In the genomic region with DNA sequence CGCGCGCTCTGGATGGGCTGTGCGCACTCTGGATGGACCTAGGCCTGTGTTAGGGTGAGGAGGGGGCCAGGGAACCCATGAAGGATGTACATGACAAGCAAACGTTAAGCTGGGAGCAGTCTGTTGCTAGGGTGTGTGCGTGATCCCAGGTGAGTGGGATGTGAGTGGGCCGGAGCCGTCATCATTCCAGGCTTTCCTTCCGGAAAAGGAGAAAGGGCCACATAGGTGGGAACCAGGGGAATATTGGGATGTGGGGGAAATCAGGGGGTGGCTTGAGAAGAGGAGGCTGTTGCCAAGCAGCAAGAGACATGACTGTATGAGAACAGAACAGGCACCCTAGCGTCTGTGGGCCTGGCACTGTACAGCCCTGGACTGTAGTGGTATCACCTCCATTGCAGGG, we compare ENCODE assay signal across 26 cellular contexts. TPM values are rescaled to one million over a fixed set of nuclear protein-coding genes. Genes with fewer than 3 reads are reported as not detected.
DNase-seq lines count a peak whose midpoint lies in the region; ATAC-seq and TF ChIP-seq lines count a peak whose summit lies in the region.
"Had no signal": no experiment of that assay in that cellular context is flagged by ENCODE, and none has a peak within 500 bp of the region (broad histone marks: within the 10 kb centered on the region; RNA-seq: fewer than 3 reads in every experiment).

No MANE protein-coding gene starts in this region.

- TF ChIP-seq POLR2A in stomach (IDR thresholded peaks at IDR 0.05) (no peak), spleen (IDR thresholded peaks at IDR 0.05) (no peak), gastrocnemius medialis (IDR thresholded peaks at IDR 0.05) (no peak)

- no peaks in the 10 kb centered on the region for H3K9me3 ChIP-seq in stomach
- no peaks in the 10 kb centered on the region for H3K9me3 ChIP-seq in spleen
- H3K9me3 ChIP-seq in gastrocnemius medialis = no peaks in the 10 kb centered on the region
- H3K9me3 ChIP-seq: BLaER1, SJCRH30 had no signal

- peaks cover 5% of the 10 kb centered on the region for H3K27me3 Mint-ChIP-seq in dendritic cell treated with granulocyte-macrophage colony-stimulating factor and Interleukin-4, amounts not matched to agents 40 ng/mL and 50 ng/mL, for 4 days

- no peak overlapping the region for H2AK5ac ChIP-seq in mesendoderm (ENCODE audit: low read length)

- WGBS in mesendoderm (ENCODE audit: extremely low coverage, insufficient coverage, low lambda C conversion rate) = no CpG with 5 or more reads among the region's 10 CpGs
- 87 to 95% (median 89%) methylated on average over 10 of the region's 10 CpGs for whole genome bisulfite sequencing in stomach, 5 donors
- 94 to 98% (median 95%) methylated on average over 10 of the region's 10 CpGs for WGBS in spleen, 5 donors

- no peak overlapping the region for H3K56ac ChIP-seq in mesendoderm (ENCODE audit: low read length)

- H3K27ac Mint-ChIP-seq in dendritic cell treated with granulocyte-macrophage colony-stimulating factor and Interleukin-4, amounts not matched to agents 40 ng/mL and 50 ng/mL, for 4 days = peak overlapping the region; percentile 21
- H3K27ac Mint-ChIP-seq: CD4-positive, CD25-positive, alpha-beta regulatory T cell had no signal

- H3K4me3 Mint-ChIP-seq in dendritic cell treated with granulocyte-macrophage colony-stimulating factor and Interleukin-4, amounts not matched to agents 40 ng/mL and 50 ng/mL, for 4 days = no peak overlapping the region
- H3K4me3 Mint-ChIP-seq: CD4-positive, CD25-positive, alpha-beta regulatory T cell had no signal

- TF ChIP-seq CTCF in RWPE1 (conservative IDR thresholded peaks at IDR 0.05; ENCODE audit: low read depth) (no peak), stomach (IDR thresholded peaks at IDR 0.05) (no peak), spleen (IDR thresholded peaks at IDR 0.05 in 8 of 11, conservative IDR thresholded peaks at IDR 0.05 in 3 of 11) (no peak), gastrocnemius medialis (IDR thresholded peaks at IDR 0.05 in 4 of 5, conservative IDR thresholded peaks at IDR 0.05 in 1 of 5) (no peak)

- no peaks in the 10 kb centered on the region for H3K79me1 ChIP-seq in mesendoderm (ENCODE audit: low read length)

- no peak for DNase-seq in RWPE1 (ENCODE audit: low spot score)
- DNase-seq in mesendoderm = no peak
- DNase-seq in stomach = no peak
- DNase-seq in spleen = no peak
- DNase-seq in COLO829 (ENCODE audit: low spot score) = no peak
- no peak for DNase-seq in gastrocnemius medialis
- DNase-seq: CD4-positive, CD25-positive, alpha-beta regulatory T cell; DMS79; EL; GDM1; Kasumi-1; MV-4-11; NCI-H1105 treated with DMSO at 0.1 percent for 48 hours; NCI-H1930; NCI-H2107; NCI-H446; NCI-H524 treated with DMSO at 0.1 percent for 48 hours; NCI-H774; PC-3; SJCRH30 had no signal

- H3K4me3 ChIP-seq in mesendoderm (ENCODE audit: low read length) (no peak overlapping the region), stomach (no peak overlapping the region), spleen (no peak overlapping the region), gastrocnemius medialis (no peak overlapping the region)
- H3K4me3 ChIP-seq: BLaER1, GM12878, SJCRH30 had no signal

- H3K18ac ChIP-seq in mesendoderm (ENCODE audit: low read length) = no peak overlapping the region

- H3K4ac ChIP-seq in mesendoderm (ENCODE audit: low read depth, low read length) = no peak overlapping the region

- peaks cover 38% of the 10 kb centered on the region for H3K4me1 Mint-ChIP-seq in dendritic cell treated with granulocyte-macrophage colony-stimulating factor and Interleukin-4, amounts not matched to agents 40 ng/mL and 50 ng/mL, for 4 days (ENCODE audit: low read depth)
- H3K4me1 Mint-ChIP-seq: CD4-positive, CD25-positive, alpha-beta regulatory T cell had no signal

- no peak overlapping the region for H2BK5ac ChIP-seq in mesendoderm (ENCODE audit: low read length)

- intact Hi-C loops in dendritic cell treated with granulocyte-macrophage colony-stimulating factor and Interleukin-4, amounts not matched to agents 40 ng/mL and 50 ng/mL, for 4 days (cut with micrococcal nuclease) = no loop called here
- intact Hi-C loops in stomach (cut with DNase I; ENCODE audit: low total_unique reads) (no loop called here), spleen (cut with DNase I; ENCODE audit: low total_unique reads) (no loop called here), gastrocnemius medialis (cut with DNase I; ENCODE audit: low total_unique reads) (no loop called here)

- no peak overlapping the region for H3K9ac ChIP-seq in mesendoderm (ENCODE audit: low read length)
- H3K9ac ChIP-seq: BLaER1 had no signal

- H4K8ac ChIP-seq in mesendoderm (ENCODE audit: low read depth, low read length) = no peak overlapping the region

- H3K27ac ChIP-seq in RWPE1 (0 out of 2 replicates have a peak overlapping the region, but pooled peaks have one; percentile 0), mesendoderm (ENCODE audit: low read depth, low read length) (no peak overlapping the region), stomach (peak overlapping the region; percentile 73 to 93 (median 74)), spleen (no peak overlapping the region), gastrocnemius medialis (no peak overlapping the region)
- H3K27ac ChIP-seq: BLaER1, SJCRH30 had no signal

- no peaks in the 10 kb centered on the region for H3K79me2 ChIP-seq in mesendoderm (ENCODE audit: control insufficient read depth, insufficient read depth, low read length)

- peak overlapping the region; percentile 45 for H3K23ac ChIP-seq in mesendoderm (ENCODE audit: low read length)

- no peak for TF ChIP-seq EP300 in stomach (IDR thresholded peaks at IDR 0.05)

- no peak overlapping the region for H2BK120ac ChIP-seq in mesendoderm (ENCODE audit: low read depth, low read length)

- CTCF ChIA-PET in RWPE1 (lab: Yijun Ruan, JAX) = no interaction called here

- POLR2A ChIA-PET in RWPE1 (lab: Yijun Ruan, JAX; ENCODE audit: low non-redundant PET) = no interaction called here

- no peaks in the 10 kb centered on the region for H3K36me3 Mint-ChIP-seq in dendritic cell treated with granulocyte-macrophage colony-stimulating factor and Interleukin-4, amounts not matched to agents 40 ng/mL and 50 ng/mL, for 4 days (ENCODE audit: low read depth)
- H3K36me3 Mint-ChIP-seq: CD4-positive, CD25-positive, alpha-beta regulatory T cell had no signal

- H3K4me1 ChIP-seq in mesendoderm (ENCODE audit: control insufficient read depth, low read depth, low read length) (no peaks in the 10 kb centered on the region), stomach (peaks cover 48 to 61% (median 55%) of the 10 kb centered on the region in 4 donors), spleen (peaks cover 0 to 17% (median 7%) of the 10 kb centered on the region in 6 donors), gastrocnemius medialis (no peaks in the 10 kb centered on the region)

- in situ Hi-C loops in gastrocnemius medialis (cut with MboI; ENCODE audit: low sequenced_read_pairs in 4 of 4) = no loop called here

- H4K5ac ChIP-seq in mesendoderm (ENCODE audit: low read length) = no peak overlapping the region

- H2BK15ac ChIP-seq in mesendoderm (replicated peaks; ENCODE audit: low read depth) = no peak overlapping the region

- H3K27me3 ChIP-seq in mesendoderm (ENCODE audit: insufficient read depth, low read length, poor library complexity) (no peaks in the 10 kb centered on the region), stomach (no peaks in the 10 kb centered on the region), spleen (replicated peaks in 1 of 7) (no peaks in the 10 kb centered on the region), gastrocnemius medialis (no peaks in the 10 kb centered on the region)
- H3K27me3 ChIP-seq: BLaER1, SJCRH30 had no signal

- no peak overlapping the region for H3K4me2 ChIP-seq in mesendoderm (ENCODE audit: low read length)
- H3K4me2 ChIP-seq: BLaER1 had no signal

- no peaks in the 10 kb centered on the region for H3K9me3 Mint-ChIP-seq in dendritic cell treated with granulocyte-macrophage colony-stimulating factor and Interleukin-4, amounts not matched to agents 40 ng/mL and 50 ng/mL, for 4 days
- H3K9me3 Mint-ChIP-seq: CD4-positive, CD25-positive, alpha-beta regulatory T cell had no signal

- ATAC-seq in GM21423 (IDR thresholded peaks at IDR 0.05; ENCODE audit: unreplicated experiment) = no peak
- ATAC-seq in gastrocnemius medialis = no peak
- ATAC-seq: HCT116, PC-3, Right ventricle myocardium inferior had no signal

- H3K36me3 ChIP-seq in mesendoderm (ENCODE audit: control insufficient read depth, insufficient read depth, low read length) (no peaks in the 10 kb centered on the region), stomach (peaks cover 0 to 7% (median 1%) of the 10 kb centered on the region in 4 donors), spleen (no peaks in the 10 kb centered on the region), gastrocnemius medialis (no peaks in the 10 kb centered on the region)
- H3K36me3 ChIP-seq: BLaER1, SJCRH30 had no signal

RNA-seq across cellular contexts. Expression of a gene that starts 49.7 kb away (rescaled TPM):
- polyA plus RNA-seq in mesendoderm (2013, experiment 1 of 2) = 18.5 TPM
- polyA plus RNA-seq in mesendoderm (2013, experiment 2 of 2) = 19.8 TPM
- total RNA-seq in stomach (100 to 1,000 TPM in 2 of 5 donors, 10 to 100 TPM in 3; 40.2 to 271 (median 99.2) TPM), spleen (10 to 100 TPM in 5 of 7 donors, 1 to 10 TPM in 2; 8.7 to 18.6 (median 16.2) TPM), gastrocnemius medialis (10 to 100 TPM in 2 of 4 donors, 1 to 10 TPM in 2; 2.3 to 11.4 (median 7.4) TPM)
- polyA plus RNA-seq in stomach (10 to 100 TPM; 25.9 to 36.0 (median 29.5) TPM), spleen (1 to 10 TPM; 1.5 to 2.6 (median 1.5) TPM)
- polyA plus RNA-seq: CD4-positive, CD25-positive, alpha-beta regulatory T cell had no signal

Comparison
In these comparisons a context has a peak if more than half of its experiments do, and no peak if none do; other contexts are left out.
1. H3K27ac ChIP-seq: peak in RWPE1 (single experiment) and stomach (5 of 5); none in mesendoderm (single experiment), spleen (0 of 8) and gastrocnemius medialis (0 of 4).